ENCODE assay signal across 16 cellular contexts in the genomic region with DNA sequence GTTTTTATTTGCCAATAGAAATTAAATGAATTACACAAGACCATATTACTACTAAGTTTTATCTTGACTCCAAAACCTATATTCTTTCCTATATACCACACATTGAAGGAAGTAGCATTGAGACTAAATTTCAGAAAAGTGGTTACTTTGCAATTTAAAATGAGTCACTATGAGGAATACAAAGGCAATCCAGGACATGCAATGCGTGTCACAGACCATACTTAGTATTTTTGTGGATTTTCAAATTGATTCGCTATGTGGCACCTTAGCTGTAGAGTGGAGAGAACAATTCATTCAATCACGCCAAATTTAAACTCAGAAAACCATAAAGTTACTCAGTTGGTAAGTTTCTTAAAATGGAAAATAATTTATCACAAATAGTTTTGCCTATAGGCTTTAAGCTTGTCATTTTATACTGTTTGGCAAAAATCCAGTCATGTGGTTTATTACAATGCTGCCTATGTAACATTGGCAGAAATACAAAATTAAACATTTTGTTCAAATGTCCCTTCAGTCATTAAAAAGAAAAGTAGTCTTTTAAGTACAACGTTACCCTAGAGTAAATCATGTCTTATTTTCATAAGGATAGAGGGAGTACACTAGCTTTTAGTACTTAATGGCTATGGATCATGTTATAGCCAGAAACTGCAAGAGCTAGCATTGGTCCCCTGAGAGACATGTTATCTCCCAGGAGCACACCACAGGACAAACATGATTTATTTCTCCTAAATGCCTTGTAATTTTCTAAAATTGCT.
DNase-seq lines count a peak whose midpoint lies in the region; TF ChIP-seq lines count a peak whose summit lies in the region.
"Had no signal": no experiment of that assay in that cellular context is flagged by ENCODE, and none has a peak within 500 bp of the region (broad histone marks: within the 10 kb centered on the region; RNA-seq: fewer than 3 reads in every experiment).

No MANE protein-coding gene starts in this region.

- H3K27ac ChIP-seq in SK-N-MC, result peak overlapping the region; percentile 73
- H3K27ac ChIP-seq: cardiac muscle cell, suprapubic skin had no signal

- no peak overlapping the region for H3K27ac Mint-ChIP-seq in Calu3 (ENCODE audit: unreplicated experiment)
- H3K27ac Mint-ChIP-seq: CD4-positive, alpha-beta T cell had no signal

- intact Hi-C loops in Calu3 (cut with micrococcal nuclease; ENCODE audit: unreplicated experiment), result no loop called here

- no peaks in the 10 kb centered on the region for H3K9me3 Mint-ChIP-seq in Calu3 (ENCODE audit: low read depth, unreplicated experiment)

- peak overlapping the region; percentile 8 for H3K4me3 ChIP-seq in SK-N-MC
- H3K4me3 ChIP-seq: cardiac muscle cell, suprapubic skin had no signal

- peak; percentile 1 for DNase-seq in AG08395 (ENCODE audit: low spot score)
- DNase-seq in HPDE6-E6E7 (ENCODE audit: extremely low spot score), result peak; percentile 3
- DNase-seq in NCI-H2081 treated with DMSO at 0.1 percent for 48 hours (lab: John Stamatoyannopoulos, UW), result peak; percentile 91
- DNase-seq in SK-N-MC (ENCODE audit: low read depth, low spot score), result peak; percentile 79
- no peak for DNase-seq in NCI-H2196 treated with DMSO at 0.1 percent for 48 hours (lab: John Stamatoyannopoulos, UW; ENCODE audit: unreplicated experiment)
- no peak for DNase-seq in Calu3
- no peak for DNase-seq in stimulated activated naive CD4-positive, alpha-beta T cell (lab: John Stamatoyannopoulos, UW)
- DNase-seq: activated CD4-positive, alpha-beta T cell treated with anti-CD3 and anti-CD28 coated beads for 1 hour; activated naive CD4-positive, alpha-beta T cell treated with Interleukin-2 at 50 U/mL for 16 hours; activated T-cell treated with anti-CD3 and anti-CD28 coated beads, Interleukin-2, amount 50 U/mL, for 1 hour; CD4-positive, alpha-beta T cell; mammary epithelial cell; NCI-H187 treated with DMSO at 0.1 percent for 48 hours; NCI-H526 treated with DMSO at 0.1 percent for 48 hours had no signal

- H3K27me3 Mint-ChIP-seq in Calu3 (ENCODE audit: unreplicated experiment), result no peaks in the 10 kb centered on the region
- H3K27me3 Mint-ChIP-seq: CD4-positive, alpha-beta T cell had no signal

- CTCF ChIA-PET in Calu3 (lab: Charles Lee), result no interaction called here

- no peak overlapping the region for H3K9ac ChIP-seq in SK-N-MC (ENCODE audit: insufficient read length)

- H3K36me3 ChIP-seq in SK-N-MC (ENCODE audit: insufficient read depth, low read length), result no peaks in the 10 kb centered on the region
- H3K36me3 ChIP-seq: cardiac muscle cell, suprapubic skin had no signal

- no peak for TF ChIP-seq CTCF in Calu3 (IDR thresholded peaks at IDR 0.05; ENCODE audit: unreplicated experiment)

- no peaks in the 10 kb centered on the region for H3K4me1 Mint-ChIP-seq in Calu3 (ENCODE audit: low read depth, unreplicated experiment)

- no TSS peak for BruUV-seq in Calu3 (replicated peaks; lab: Mats Ljungman, UMichigan)

- no peaks in the 10 kb centered on the region for H3K9me3 ChIP-seq in SK-N-MC (ENCODE audit: low read depth, low read length)
- H3K9me3 ChIP-seq: suprapubic skin had no signal

- H3K36me3 Mint-ChIP-seq in Calu3 (ENCODE audit: insufficient read depth, unreplicated experiment), result no peaks in the 10 kb centered on the region

- no peak overlapping the region for H3K4me3 Mint-ChIP-seq in Calu3 (ENCODE audit: low read depth, unreplicated experiment)
- H3K4me3 Mint-ChIP-seq: CD4-positive, alpha-beta T cell had no signal

Comparison
In these comparisons a context has a peak if more than half of its experiments do, and no peak if none do; other contexts are left out.
1. DNase-seq: peak in AG08395 (single experiment), HPDE6-E6E7 (single experiment), NCI-H2081 treated with DMSO at 0.1 percent for 48 hours (single experiment) and SK-N-MC (single experiment); none in NCI-H2196 treated with DMSO at 0.1 percent for 48 hours (single experiment), Calu3 (single experiment) and stimulated activated naive CD4-positive, alpha-beta T cell (0 of 6).